Comparison of ENCODE assay signal across 9 cellular contexts in genomic region chr19:55640577-55641375, GRCh38. TPM values are rescaled to one million over a fixed set of nuclear protein-coding genes. Genes with fewer than 3 reads are reported as not detected.
A peak's percentile ranks its signal among the peaks of the same experiment; 100 is the strongest.
DNase-seq lines count a peak whose midpoint lies in the region; ATAC-seq, FAIRE-seq and TF ChIP-seq lines count a peak whose summit lies in the region.
"Had no signal": no experiment of that assay in that cellular context is flagged by ENCODE, and none has a peak within 500 bp of the region (broad histone marks: within the 10 kb centered on the region; RNA-seq: fewer than 3 reads in every experiment).

A gene with protein sequence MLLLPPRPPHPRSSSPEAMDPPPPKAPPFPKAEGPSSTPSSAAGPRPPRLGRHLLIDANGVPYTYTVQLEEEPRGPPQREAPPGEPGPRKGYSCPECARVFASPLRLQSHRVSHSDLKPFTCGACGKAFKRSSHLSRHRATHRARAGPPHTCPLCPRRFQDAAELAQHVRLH (plus strand): TSS chr19:55641002. CDS start chr19:55642509, 1,507 bp downstream.

- H3K27me3 Mint-ChIP-seq in activated T-cell treated with anti-CD3 and anti-CD28 coated beads, Interleukin-2, amount 50 U/mL, for 24 hours: no peaks in the 10 kb centered on the region
- no peaks in the 10 kb centered on the region for H3K27me3 Mint-ChIP-seq in stimulated activated naive CD8-positive, alpha-beta T cell treated with anti-CD3 and anti-CD28 coated beads, Interleukin-15, amount 100 ng/mL, for 72 hours

- intact Hi-C loops in mucosa of descending colon (cut with DNase I, micrococcal nuclease): no loop called here

- H3K27ac Mint-ChIP-seq in activated T-cell treated with anti-CD3 and anti-CD28 coated beads, Interleukin-2, amount 50 U/mL, for 24 hours: peak within 1 kb of the TSS; percentile 96
- peak within 1 kb of the TSS; percentile 94 to 96 for H3K27ac Mint-ChIP-seq in stimulated activated naive CD8-positive, alpha-beta T cell treated with anti-CD3 and anti-CD28 coated beads, Interleukin-15, amount 100 ng/mL, for 72 hours

- H3K4me3 Mint-ChIP-seq in activated T-cell treated with anti-CD3 and anti-CD28 coated beads, Interleukin-2, amount 50 U/mL, for 24 hours: peak within 1 kb of the TSS; percentile 87
- peak within 1 kb of the TSS; percentile 96 to 98 for H3K4me3 Mint-ChIP-seq in stimulated activated naive CD8-positive, alpha-beta T cell treated with anti-CD3 and anti-CD28 coated beads, Interleukin-15, amount 100 ng/mL, for 72 hours

- peak within 1 kb of the TSS; percentile 86 to 91 for H3K27ac ChIP-seq in esophagus (ENCODE audit: low read depth in 2 of 2, low read length in 1 of 2)

- no peak for FAIRE-seq in D721Med (lab: Jason Lieb, UNC)
- FAIRE-seq: islet of Langerhans had no signal

- H3K4me1 Mint-ChIP-seq in activated T-cell treated with anti-CD3 and anti-CD28 coated beads, Interleukin-2, amount 50 U/mL, for 24 hours (ENCODE audit: low read depth): peaks cover 68% of the 10 kb centered on the region
- peaks cover 70% of the 10 kb centered on the region for H3K4me1 Mint-ChIP-seq in stimulated activated naive CD8-positive, alpha-beta T cell treated with anti-CD3 and anti-CD28 coated beads, Interleukin-15, amount 100 ng/mL, for 72 hours

- peaks cover 11 to 25% of the 10 kb centered on the region in 2 donors for H3K4me1 ChIP-seq in esophagus (ENCODE audit: control insufficient read depth in 2 of 2, insufficient read depth in 2 of 2, low read length in 1 of 2)
- peaks cover 39% of the 10 kb centered on the region for H3K4me1 ChIP-seq in mucosa of descending colon (ENCODE audit: low read depth)

- TF ChIP-seq CTCF in D721Med (IDR thresholded peaks at IDR 0.05; ENCODE audit: insufficient read depth, missing control alignments) (no peak), mucosa of descending colon (IDR thresholded peaks at IDR 0.05) (no peak)

- H3K36me3 Mint-ChIP-seq in activated T-cell treated with anti-CD3 and anti-CD28 coated beads, Interleukin-2, amount 50 U/mL, for 24 hours (ENCODE audit: low read depth): peaks cover 84% of the 10 kb centered on the region

- H3K36me3 ChIP-seq in esophagus (ENCODE audit: control insufficient read depth in 2 of 2, insufficient read depth in 2 of 2, low read length in 1 of 2) (peaks cover 0 to 11% of the 10 kb centered on the region in 2 donors), mucosa of descending colon (ENCODE audit: low read depth) (no peaks in the 10 kb centered on the region)

- peaks cover 7% of the 10 kb centered on the region for H3K9me3 Mint-ChIP-seq in activated T-cell treated with anti-CD3 and anti-CD28 coated beads, Interleukin-2, amount 50 U/mL, for 24 hours
- H3K9me3 Mint-ChIP-seq in stimulated activated naive CD8-positive, alpha-beta T cell treated with anti-CD3 and anti-CD28 coated beads, Interleukin-15, amount 100 ng/mL, for 72 hours: peaks cover 0 to 6% of the 10 kb centered on the region in 2 donors

- H3K9me3 ChIP-seq in esophagus (ENCODE audit: control insufficient read depth in 2 of 2, insufficient read depth in 1 of 2, low read depth in 1 of 2, low read length in 1 of 2) (no peaks in the 10 kb centered on the region), mucosa of descending colon (no peaks in the 10 kb centered on the region)

- H3K4me3 ChIP-seq in esophagus (ENCODE audit: low read depth in 1 of 2, low read length in 2 of 2): peak within 1 kb of the TSS; percentile 58 to 96
- H3K4me3 ChIP-seq in mucosa of descending colon: peak within 1 kb of the TSS; percentile 46

- 1% methylated on average over 62 to 84 of the region's 84 CpGs for WGBS in esophagus, 2 donors

- DNase-seq in D721Med (ENCODE audit: insufficient read length, low spot score): peak; percentile 79
- peak; percentile 69 for DNase-seq in HCEC 1CT
- DNase-seq in NCI-H774 (lab: John Stamatoyannopoulos, UW): peak; percentile 57
- peak; percentile 86 for DNase-seq in activated T-cell treated with anti-CD3 and anti-CD28 coated beads, Interleukin-2, amount 50 U/mL, for 24 hours
- peak; percentile 59 to 82 (median 79) for DNase-seq in mucosa of descending colon
- DNase-seq in stimulated activated naive CD8-positive, alpha-beta T cell treated with anti-CD3 and anti-CD28 coated beads, Interleukin-15, amount 100 ng/mL, for 72 hours: peak; percentile 74 to 75

- H3K27me3 ChIP-seq in esophagus (ENCODE audit: control insufficient read depth in 1 of 2, insufficient read depth in 2 of 2, low read length in 2 of 2): no peaks in the 10 kb centered on the region

- peak; percentile 67 for ATAC-seq in mucosa of descending colon
- ATAC-seq in stimulated activated naive CD8-positive, alpha-beta T cell treated with anti-CD3 and anti-CD28 coated beads, Interleukin-15, amount 100 ng/mL, for 72 hours: peak; percentile 53
- no peak for ATAC-seq in HG03095 (IDR thresholded peaks at IDR 0.05; ENCODE audit: unreplicated experiment)

RNA-seq across cellular contexts. Expression of the gene that starts here (rescaled TPM):
- polyA plus RNA-seq in esophagus: 10 to 100 TPM; 12.8 to 14.2 TPM
- 10 to 100 TPM; 29.6 to 46.0 (median 31.6) TPM for total RNA-seq in mucosa of descending colon
